18 cellular contexts compared by ENCODE assay signal in genomic region chr2:75799859-75800258, GRCh38.
A peak's percentile ranks its signal among the peaks of the same experiment; 100 is the strongest.
DNase-seq lines count a peak whose midpoint lies in the region; ATAC-seq and TF ChIP-seq lines count a peak whose summit lies in the region.
"Had no signal": no experiment of that assay in that cellular context is flagged by ENCODE, and none has a peak within 500 bp of the region (broad histone marks: within the 10 kb centered on the region; RNA-seq: fewer than 3 reads in every experiment).

No MANE protein-coding gene starts in this region.

- DNase-seq in activated CD8-positive, alpha-beta memory T cell treated with anti-CD3 and anti-CD28 coated beads, Interleukin-2, amount 10 ng/mL, durations not matched to agents 7 days and 5 days = no peak
- DNase-seq in activated CD8-positive, alpha-beta memory T cell treated with anti-CD3 and anti-CD28 coated beads, Interleukin-2, amount 50 U/mL, for 4 hours = no peak
- DNase-seq in esophagus squamous epithelium (lab: John Stamatoyannopoulos, UW) = no peak
- no peak for DNase-seq in dedifferentiated amniotic fluid mesenchymal stem cell (ENCODE audit: extremely low spot score)
- DNase-seq in pons (ENCODE audit: low spot score) = no peak
- no peak for DNase-seq in DMS114 treated with DMSO at 0.1 percent for 48 hours (lab: John Stamatoyannopoulos, UW; ENCODE audit: unreplicated experiment)
- DNase-seq: activated CD4-positive, alpha-beta T cell treated with anti-CD3 and anti-CD28 coated beads, Interleukin-2, amount 50 U/mL, for 48 hours; activated effector memory CD4-positive, alpha-beta T cell treated with anti-CD3 and anti-CD28 coated beads, Interleukin-2, amount 50 U/mL, for 16 hours; brain microvascular endothelial cell; endodermal cell; naive B cell; NCI-H2171; PC-9; testis had no signal

- peak overlapping the region; percentile 27 for H3K27ac Mint-ChIP-seq in activated CD8-positive, alpha-beta memory T cell treated with anti-CD3 and anti-CD28 coated beads, Interleukin-2, amount 10 ng/mL, durations not matched to agents 7 days and 5 days
- H3K27ac Mint-ChIP-seq: endodermal cell, GM23338, naive B cell had no signal

- H3K4me3 ChIP-seq in esophagus squamous epithelium = no peak overlapping the region
- H3K4me3 ChIP-seq: GM23338, PC-9, testis had no signal

- no peaks in the 10 kb centered on the region for H3K9me3 Mint-ChIP-seq in activated CD8-positive, alpha-beta memory T cell treated with anti-CD3 and anti-CD28 coated beads, Interleukin-2, amount 10 ng/mL, durations not matched to agents 7 days and 5 days (ENCODE audit: low read depth)
- H3K9me3 Mint-ChIP-seq: endodermal cell, GM23338 had no signal

- no peaks in the 10 kb centered on the region for H3K9me3 ChIP-seq in esophagus squamous epithelium
- H3K9me3 ChIP-seq: testis had no signal

- intact Hi-C loops in esophagus squamous epithelium (cut with DNase I) = no loop called here

- no peaks in the 10 kb centered on the region for H3K36me3 ChIP-seq in esophagus squamous epithelium
- H3K36me3 ChIP-seq: brain microvascular endothelial cell had no signal

- H3K4me3 Mint-ChIP-seq in activated CD8-positive, alpha-beta memory T cell treated with anti-CD3 and anti-CD28 coated beads, Interleukin-2, amount 10 ng/mL, durations not matched to agents 7 days and 5 days = no peak overlapping the region
- H3K4me3 Mint-ChIP-seq: endodermal cell, GM23338, naive B cell had no signal

- no peak for TF ChIP-seq POLR2A in esophagus squamous epithelium (IDR thresholded peaks at IDR 0.05)

- CTCF ChIA-PET in activated CD8-positive, alpha-beta memory T cell treated with anti-CD3 and anti-CD28 coated beads, Interleukin-2, amount 10 ng/mL, durations not matched to agents 7 days and 5 days (lab: Charles Lee) = no interaction called here

- no peak overlapping the region for H3K27ac ChIP-seq in esophagus squamous epithelium
- H3K27ac ChIP-seq: 22Rv1, brain microvascular endothelial cell, PC-9, testis had no signal

- TF ChIP-seq CTCF in esophagus squamous epithelium (IDR thresholded peaks at IDR 0.05) = no peak

- no peaks in the 10 kb centered on the region for H3K27me3 ChIP-seq in esophagus squamous epithelium
- H3K27me3 ChIP-seq: brain microvascular endothelial cell, testis had no signal

- ATAC-seq in activated CD8-positive, alpha-beta memory T cell treated with anti-CD3 and anti-CD28 coated beads, Interleukin-2, amount 10 ng/mL, durations not matched to agents 7 days and 5 days = no peak
- ATAC-seq in GM21737 (IDR thresholded peaks at IDR 0.05; ENCODE audit: unreplicated experiment) (peak; percentile 28), HG03159 (IDR thresholded peaks at IDR 0.05; ENCODE audit: unreplicated experiment) (peak; percentile 55)
- ATAC-seq: GM23338 had no signal

- WGBS in esophagus squamous epithelium, 2 donors = 11 to 39% methylated on average over 2 to 4 of the region's 4 CpGs

- H3K27me3 Mint-ChIP-seq in activated CD8-positive, alpha-beta memory T cell treated with anti-CD3 and anti-CD28 coated beads, Interleukin-2, amount 10 ng/mL, durations not matched to agents 7 days and 5 days = peaks cover 2% of the 10 kb centered on the region

- no peaks in the 10 kb centered on the region for H3K36me3 Mint-ChIP-seq in activated CD8-positive, alpha-beta memory T cell treated with anti-CD3 and anti-CD28 coated beads, Interleukin-2, amount 10 ng/mL, durations not matched to agents 7 days and 5 days
- H3K36me3 Mint-ChIP-seq: naive B cell had no signal

- H3K4me1 ChIP-seq in esophagus squamous epithelium = no peaks in the 10 kb centered on the region
- H3K4me1 ChIP-seq: testis had no signal

- H3K4me1 Mint-ChIP-seq in activated CD8-positive, alpha-beta memory T cell treated with anti-CD3 and anti-CD28 coated beads, Interleukin-2, amount 10 ng/mL, durations not matched to agents 7 days and 5 days = no peaks in the 10 kb centered on the region
- H3K4me1 Mint-ChIP-seq: endodermal cell, naive B cell had no signal
